Comparison of ENCODE assay signal across 8 cellular contexts in genomic region chr4:158768577-158769174, GRCh38. TPM values are rescaled to one million over a fixed set of nuclear protein-coding genes. Genes with fewer than 3 reads are reported as not detected.
A peak's percentile ranks its signal among the peaks of the same experiment; 100 is the strongest.
DNase-seq lines count a peak whose midpoint lies in the region; ATAC-seq and TF ChIP-seq lines count a peak whose summit lies in the region.

Gene FNIP2, plus strand, starts transcription at chr4:158769026. Its CDS starts 187 bp downstream, at chr4:158769213.

- DNase-seq in HFFc6 (peak; percentile 64), NB4 (ENCODE audit: low read depth) (peak; percentile 63), T-helper 2 cell (peak; percentile 42 to 82 (median 76)), astrocyte of the hippocampus (ENCODE audit: low read depth, low spot score) (peak; percentile 94), hippocampal formation (lab: John Stamatoyannopoulos, UW) (peak; percentile 83 to 85), retina (peak; percentile 92), aorta (peak; percentile 85 to 92)

- H3K4me1 ChIP-seq in aorta (ENCODE audit: control insufficient read depth in 1 of 2, insufficient read depth in 2 of 2, low read length in 2 of 2) = peaks cover 2 to 9% of the 10 kb centered on the region in 2 donors

- no peak for TF ChIP-seq POLR2A in NB4 (IDR thresholded peaks at IDR 0.05; ENCODE audit: extremely low read depth, insufficient read length)

- H3K27me3 ChIP-seq in aorta (ENCODE audit: control insufficient read depth in 1 of 2, insufficient read depth in 2 of 2, low read length in 1 of 2) = no peaks in the 10 kb centered on the region

- no peaks in the 10 kb centered on the region for H3K36me3 ChIP-seq in aorta (ENCODE audit: control insufficient read depth in 1 of 2, insufficient read depth in 2 of 2, low read length in 1 of 2)

- no peaks in the 10 kb centered on the region for H3K36me3 Mint-ChIP-seq in HFFc6 (ENCODE audit: low read depth)

- H3K9me3 ChIP-seq in aorta (ENCODE audit: control insufficient read depth, low read length) = no peaks in the 10 kb centered on the region

- intact Hi-C loops in aorta (cut with DNase I) = loop anchor here (5.0 kb wide), 2 partner anchors 54 to 84 kb away; no protein-coding TSS in a partner anchor

- H3K9me3 Mint-ChIP-seq in HFFc6 = no peaks in the 10 kb centered on the region

- TF ChIP-seq CTCF in GM12875 (IDR thresholded peaks at IDR 0.05; ENCODE audit: borderline replicate concordance, insufficient read depth, low read depth, low read length) = no peak
- TF ChIP-seq CTCF in HFFc6 (IDR thresholded peaks at IDR 0.05) = no peak
- TF ChIP-seq CTCF in NB4 (IDR thresholded peaks at IDR 0.05; ENCODE audit: low read depth, low read length) = no peak

- WGBS in aorta, 2 donors = 1% methylated on average over 59 to 85 of the region's 85 CpGs

- peak within 1 kb of the TSS; percentile 47 for H3K4me3 ChIP-seq in GM12875 (ENCODE audit: low read depth, low read length)
- H3K4me3 ChIP-seq in NB4 (ENCODE audit: low read depth, low read length) = peak within 1 kb of the TSS; percentile 60
- H3K4me3 ChIP-seq in aorta (ENCODE audit: low read length in 2 of 2) = peak within 1 kb of the TSS; percentile 85 to 89

- ATAC-seq in aorta (ENCODE audit: low FRiP score) = peak; percentile 93

- peak within 1 kb of the TSS; percentile 100 for H3K4me3 Mint-ChIP-seq in HFFc6

- H3K27me3 Mint-ChIP-seq in HFFc6 (ENCODE audit: insufficient read depth) = no peaks in the 10 kb centered on the region; the same call in 1 of the 2 replicates

- peak within 1 kb of the TSS; percentile 72 to 91 for H3K27ac ChIP-seq in aorta (ENCODE audit: low read depth in 1 of 2, low read length in 2 of 2)

- H3K4me1 Mint-ChIP-seq in HFFc6 (ENCODE audit: low read depth) = peaks cover 46% of the 10 kb centered on the region

- H3K27ac Mint-ChIP-seq in HFFc6 = peak within 1 kb of the TSS; percentile 93

RNA-seq across cellular contexts. Expression of gene FNIP2, which starts in this region (rescaled TPM):
- 10 to 100 TPM; 14.1 to 22.2 (median 18.2) TPM for total RNA-seq in HFFc6 (2021; fragmentation: NEBNext Ultra II Directional; extraction: Animal tissue kit (Norgen Biotek cat#: 25700))
- total RNA-seq in aorta = 10 to 100 TPM; 71.0 to 97.8 TPM
- 10 to 100 TPM; 17.3 TPM for polyA plus RNA-seq in aorta

Comparison
In these comparisons a context has a peak if more than half of its experiments do, and no peak if none do; other contexts are left out.
1. Peak in every context shown above with its lines: DNase-seq, ATAC-seq, H3K4me3 ChIP-seq and H3K27ac ChIP-seq.